8 cellular contexts compared by ENCODE assay signal in genomic region chr5:133868946-133869674, GRCh38.
DNase-seq lines count a peak whose midpoint lies in the region; ATAC-seq, FAIRE-seq and TF ChIP-seq lines count a peak whose summit lies in the region.

No MANE protein-coding gene starts in this region.

- H3K27me3 ChIP-seq in pancreas: no peaks in the 10 kb centered on the region
- no peaks in the 10 kb centered on the region for H3K27me3 ChIP-seq in thyroid gland

- H3K9me3 ChIP-seq in pancreas: no peaks in the 10 kb centered on the region
- no peaks in the 10 kb centered on the region for H3K9me3 ChIP-seq in thyroid gland

- POLR2A ChIA-PET in RWPE1 (lab: Yijun Ruan, JAX; ENCODE audit: low non-redundant PET): no interaction called here

- CTCF ChIA-PET in RWPE1 (lab: Yijun Ruan, JAX): interaction anchor here (0.6 to 1.9 kb wide), 34 partner anchors 9 to 775 kb away, joined by 3 to 6 read pairs (median 3); no protein-coding TSS in a partner anchor

- H3K36me3 ChIP-seq in pancreas (no peaks in the 10 kb centered on the region), thyroid gland (no peaks in the 10 kb centered on the region)

- FAIRE-seq in pancreas (lab: Jason Lieb, UNC): peak; percentile 61

- H3K27ac ChIP-seq in RWPE1: no peak overlapping the region
- no peak overlapping the region for H3K27ac ChIP-seq in pancreas
- peak overlapping the region in 1 of 3 donors; percentile 4 for H3K27ac ChIP-seq in thyroid gland

- no peaks in the 10 kb centered on the region for H3K27me3 Mint-ChIP-seq in activated T-helper 2 cell treated with anti-CD3 and anti-CD28 coated beads, Interferon-gamma antibody, Interleukin-2, Interleukin-4, amounts not matched to agents 10 μg/mL and 5 μg/mL and 100 μg/mL, durations not matched to agents 14 hours and 24 hours and 36 hours (ENCODE audit: low read depth)

- peaks cover 4% of the 10 kb centered on the region for H3K9me3 Mint-ChIP-seq in activated T-helper 2 cell treated with anti-CD3 and anti-CD28 coated beads, Interferon-gamma antibody, Interleukin-2, Interleukin-4, amounts not matched to agents 10 μg/mL and 5 μg/mL and 100 μg/mL, durations not matched to agents 14 hours and 24 hours and 36 hours

- TF ChIP-seq CTCF in RWPE1 (conservative IDR thresholded peaks at IDR 0.05; ENCODE audit: low read depth) (peak; percentile 94), pancreas (IDR thresholded peaks at IDR 0.05) (peak; percentile 48 to 79 (median 64)), thyroid gland (IDR thresholded peaks at IDR 0.05) (peak; percentile 53 to 84 (median 74))

- no peak overlapping the region for H3K4me3 ChIP-seq in pancreas
- no peak overlapping the region for H3K4me3 ChIP-seq in thyroid gland (replicated peaks in 1 of 3)

- DNase-seq in COR-L47 (lab: John Stamatoyannopoulos, UW) (peak; percentile 53), RWPE1 (ENCODE audit: low spot score) (peak; percentile 79), foreskin melanocyte (peak; percentile 70), pancreas (peak in 5 of 6 donors; percentile 56 to 84 (median 75)), thyroid gland (peak; percentile 76 to 79)
- DNase-seq in activated T-helper 2 cell treated with anti-CD3 and anti-CD28 coated beads, Interferon-gamma antibody, Interleukin-2, Interleukin-4, amounts not matched to agents 10 μg/mL and 5 μg/mL and 100 μg/mL, durations not matched to agents 14 hours and 24 hours and 36 hours (ENCODE audit: low spot score): peak; percentile 68

- 14 to 15% methylated on average over 17 of the region's 17 CpGs for WGBS in pancreas, 2 donors
- WGBS in thyroid gland, 2 donors: 16 to 19% methylated on average over 17 of the region's 17 CpGs

- H3K4me1 Mint-ChIP-seq in activated T-helper 2 cell treated with anti-CD3 and anti-CD28 coated beads, Interferon-gamma antibody, Interleukin-2, Interleukin-4, amounts not matched to agents 10 μg/mL and 5 μg/mL and 100 μg/mL, durations not matched to agents 14 hours and 24 hours and 36 hours (ENCODE audit: low read depth): peaks cover 25% of the 10 kb centered on the region

- H3K36me3 Mint-ChIP-seq in activated T-helper 2 cell treated with anti-CD3 and anti-CD28 coated beads, Interferon-gamma antibody, Interleukin-2, Interleukin-4, amounts not matched to agents 10 μg/mL and 5 μg/mL and 100 μg/mL, durations not matched to agents 14 hours and 24 hours and 36 hours (ENCODE audit: low read depth): peaks cover 2% of the 10 kb centered on the region

- intact Hi-C loops in activated T-helper 2 cell treated with anti-CD3 and anti-CD28 coated beads, Interferon-gamma antibody, Interleukin-2, Interleukin-4, amounts not matched to agents 10 μg/mL and 5 μg/mL and 100 μg/mL, durations not matched to agents 14 hours and 24 hours and 36 hours (cut with micrococcal nuclease): loop anchor here (1.0 to 10.0 kb wide), 3 partner anchors 115 to 317 kb away; no protein-coding TSS in a partner anchor
- intact Hi-C loops in pancreas (cut with DNase I): loop anchor here in 2 of 3 donors (10.0 kb wide), 2 partner anchors 114 to 444 kb away; no protein-coding TSS in a partner anchor
- intact Hi-C loops in thyroid gland (cut with DNase I): loop anchor here (5.0 to 10.0 kb wide), 3 partner anchors 104 to 754 kb away; no protein-coding TSS in a partner anchor

- H3K4me3 Mint-ChIP-seq in activated T-helper 2 cell treated with anti-CD3 and anti-CD28 coated beads, Interferon-gamma antibody, Interleukin-2, Interleukin-4, amounts not matched to agents 10 μg/mL and 5 μg/mL and 100 μg/mL, durations not matched to agents 14 hours and 24 hours and 36 hours (ENCODE audit: low read depth): no peak overlapping the region

- H3K4me1 ChIP-seq in pancreas (no peaks in the 10 kb centered on the region), thyroid gland (no peaks in the 10 kb centered on the region)

- no peak for TF ChIP-seq POLR2A in thyroid gland (IDR thresholded peaks at IDR 0.05)

- ATAC-seq in HG03432 (IDR thresholded peaks at IDR 0.05; ENCODE audit: unreplicated experiment) (peak; percentile 53), pancreas (peak; percentile 77 to 95 (median 94)), GM18873 (IDR thresholded peaks at IDR 0.05; ENCODE audit: low FRiP score, unreplicated experiment) (no peak)

- peak overlapping the region; percentile 9 for H3K27ac Mint-ChIP-seq in activated T-helper 2 cell treated with anti-CD3 and anti-CD28 coated beads, Interferon-gamma antibody, Interleukin-2, Interleukin-4, amounts not matched to agents 10 μg/mL and 5 μg/mL and 100 μg/mL, durations not matched to agents 14 hours and 24 hours and 36 hours
